27 cellular contexts compared by ENCODE assay signal in genomic region chr2:102768253-102768652, GRCh38. TPM values are rescaled to one million over a fixed set of nuclear protein-coding genes. Genes with fewer than 3 reads are reported as not detected.
"Had no signal": no experiment of that assay in that cellular context is flagged by ENCODE, and none has a peak within 500 bp of the region (broad histone marks: within the 10 kb centered on the region; RNA-seq: fewer than 3 reads in every experiment).

No MANE protein-coding gene starts in this region.

- H3K27ac ChIP-seq: ascending aorta, breast epithelium, cardiac muscle cell, coronary artery, dorsolateral prefrontal cortex, foreskin keratinocyte, gastroesophageal sphincter had no signal

- H3K4me3 ChIP-seq: ascending aorta, breast epithelium, cardiac muscle cell, coronary artery, dorsolateral prefrontal cortex, gastroesophageal sphincter had no signal

- ATAC-seq: activated naive CD4-positive, alpha-beta T cell treated with anti-CD3 and anti-CD28 coated beads, Interleukin-2, amount 50 U/mL, for 72 hours; activated T-cell treated with anti-CD3 and anti-CD28 coated beads, Interleukin-2, amount 50 U/mL, for 72 hours; esophagus mucosa; foreskin keratinocyte; gastroesophageal sphincter; WTC11 had no signal

- H3K36me3 ChIP-seq: ascending aorta, breast epithelium, cardiac muscle cell, gastroesophageal sphincter had no signal

- H3K9me3 ChIP-seq: ascending aorta, breast epithelium, gastroesophageal sphincter had no signal

- DNase-seq: activated CD4-positive, alpha-beta memory T cell treated with anti-CD3 and anti-CD28 coated beads, Interleukin-2, amount 10 ng/mL, durations not matched to agents 7 days and 5 days; activated CD4-positive, alpha-beta T cell treated with anti-CD3 and anti-CD28 coated beads for 1 hour; activated CD4-positive, alpha-beta T cell treated with anti-CD3 and anti-CD28 coated beads for 4 hours; activated CD4-positive, alpha-beta T cell treated with anti-CD3 and anti-CD28 coated beads, Interleukin-2, amount 10 ng/mL, durations not matched to agents 7 days and 5 days; activated CD4-positive, alpha-beta T cell treated with anti-CD3 and anti-CD28 coated beads, Interleukin-2, amount 50 U/mL, for 4 hours; activated CD8-positive, alpha-beta memory T cell treated with anti-CD3 and anti-CD28 coated beads, Interleukin-2, amount 50 U/mL, for 48 hours; activated gamma-delta T cell; activated naive CD4-positive, alpha-beta T cell; activated naive CD4-positive, alpha-beta T cell treated with anti-CD3 and anti-CD28 coated beads, Interleukin-2, amount 10 ng/mL, durations not matched to agents 7 days and 5 days; activated naive CD8-positive, alpha-beta T cell treated with anti-CD3 and anti-CD28 coated beads, Interleukin-2, amount 10 ng/mL, durations not matched to agents 7 days and 5 days; activated T-cell treated with anti-CD3 and anti-CD28 coated beads for 4 hours; activated T-cell treated with anti-CD3 and anti-CD28 coated beads, Interleukin-2, amount 50 U/mL, for 24 hours; activated T-cell treated with anti-CD3 and anti-CD28 coated beads, Interleukin-2, amount 50 U/mL, for 72 hours; central memory CD4-positive, alpha-beta T cell; dorsolateral prefrontal cortex; effector memory CD4-positive, alpha-beta T cell; endodermal cell; foreskin keratinocyte; T-helper 2 cell had no signal

- H3K4me1 ChIP-seq: ascending aorta, breast epithelium, foreskin keratinocyte, gastroesophageal sphincter had no signal

- H3K27me3 ChIP-seq: ascending aorta, breast epithelium, cardiac muscle cell, dorsolateral prefrontal cortex, foreskin keratinocyte, gastroesophageal sphincter had no signal

RNA-seq across cellular contexts. Expression of gene TMEM182, which starts 6.4 kb away (rescaled TPM):
- total RNA-seq: ascending aorta had no signal
